8 cellular contexts compared by ENCODE assay signal in the genomic region with DNA sequence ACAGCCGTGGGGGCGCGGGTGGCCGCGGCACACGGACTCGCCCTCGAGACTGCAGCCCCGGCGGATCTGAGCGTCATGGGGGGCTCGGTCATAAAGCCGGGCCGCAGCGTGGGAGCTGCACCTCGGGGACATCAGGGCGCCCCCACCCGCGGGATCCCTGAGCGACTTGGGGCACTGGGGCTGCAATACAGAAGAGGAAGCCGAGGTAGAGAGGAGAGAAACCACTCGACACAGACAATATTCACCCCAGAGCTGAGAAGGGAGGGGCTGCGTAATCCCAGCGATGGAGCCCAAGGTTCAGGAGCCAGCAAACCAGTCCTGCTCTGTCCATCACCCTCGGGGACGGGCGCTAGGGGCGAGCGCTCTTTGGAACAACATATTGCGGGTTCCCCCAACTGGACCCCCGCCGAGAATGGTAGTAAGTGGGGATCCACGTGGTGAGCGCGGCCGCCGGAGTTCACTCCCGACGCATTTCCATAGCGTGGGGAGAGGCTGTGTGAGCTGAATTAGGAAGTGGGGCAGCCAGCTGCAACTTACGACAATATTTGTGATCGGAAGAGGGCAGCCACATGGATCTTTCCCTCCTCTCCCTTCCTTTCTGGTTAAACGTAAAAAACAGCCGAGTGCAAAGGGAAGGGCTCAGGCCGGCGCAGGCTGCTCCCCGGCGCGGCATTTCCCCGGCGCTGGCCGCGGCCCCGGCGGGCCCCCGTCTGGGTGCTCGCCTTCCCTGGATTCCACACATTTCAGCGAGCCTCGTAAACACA. TPM values are rescaled to one million over a fixed set of nuclear protein-coding genes. Genes with fewer than 3 reads are reported as not detected.
DNase-seq lines count a peak whose midpoint lies in the region; ATAC-seq and TF ChIP-seq lines count a peak whose summit lies in the region.

No MANE protein-coding gene starts in this region.

- TF ChIP-seq CTCF in Peyer's patch (IDR thresholded peaks at IDR 0.05), result no peak
- no peak for TF ChIP-seq CTCF in astrocyte of the cerebellum (IDR thresholded peaks at IDR 0.05; ENCODE audit: low read depth, low read length, missing control alignments)
- TF ChIP-seq CTCF in sigmoid colon (IDR thresholded peaks at IDR 0.05), result no peak

- in situ Hi-C loops in astrocyte of the cerebellum (cut with HindIII; ENCODE audit: low sequenced_read_pairs), result no loop called here

- no CpG with 5 or more reads among the region's 59 CpGs for WGBS in iPS DF 6.9 (ENCODE audit: insufficient coverage, insufficient read length)
- WGBS in sigmoid colon, 2 donors, result 0 to 1% methylated on average over 59 of the region's 59 CpGs

- H3K27me3 ChIP-seq in Peyer's patch, result no peaks in the 10 kb centered on the region
- no peaks in the 10 kb centered on the region for H3K27me3 ChIP-seq in iPS DF 6.9 (ENCODE audit: control insufficient read depth, insufficient read depth, low read length)
- H3K27me3 ChIP-seq in sigmoid colon, result no peaks in the 10 kb centered on the region

- intact Hi-C loops in sigmoid colon (cut with DNase I), result loop anchor here (2.0 to 5.0 kb wide), 2 partner anchors 48 to 710 kb away; no protein-coding TSS in a partner anchor

- H3K27ac ChIP-seq in Peyer's patch, result peak overlapping the region; percentile 75 to 87 (median 77)
- no peak overlapping the region for H3K27ac ChIP-seq in iPS DF 6.9 (ENCODE audit: low read length)
- H3K27ac ChIP-seq in sigmoid colon, result peak overlapping the region; percentile 88 to 96 (median 93)

- peaks cover 0 to 10% (median 0%) of the 10 kb centered on the region in 4 donors for H3K9me3 ChIP-seq in Peyer's patch
- no peaks in the 10 kb centered on the region for H3K9me3 ChIP-seq in iPS DF 6.9 (ENCODE audit: control insufficient read depth, insufficient read depth, low read length)
- no peaks in the 10 kb centered on the region for H3K9me3 ChIP-seq in sigmoid colon

- H3K36me3 ChIP-seq in Peyer's patch, result no peaks in the 10 kb centered on the region
- H3K36me3 ChIP-seq in iPS DF 6.9 (ENCODE audit: control insufficient read depth, insufficient read depth, low read length), result no peaks in the 10 kb centered on the region
- no peaks in the 10 kb centered on the region for H3K36me3 ChIP-seq in sigmoid colon

- ATAC-seq in HG03280 (IDR thresholded peaks at IDR 0.05; ENCODE audit: unreplicated experiment), result peak; percentile 2

- H3K4me3 ChIP-seq in Peyer's patch (peak overlapping the region; percentile 49 to 83 (median 68)), astrocyte of the cerebellum (ENCODE audit: low read depth, low read length) (peak overlapping the region; percentile 78), iPS DF 6.9 (ENCODE audit: low read length) (peak overlapping the region; percentile 40; the same call in 1 of the 2 replicates), sigmoid colon (peak overlapping the region; percentile 58 to 86 (median 76))

- H3K4me1 ChIP-seq in Peyer's patch, result peaks cover 0 to 32% (median 6%) of the 10 kb centered on the region in 4 donors
- no peaks in the 10 kb centered on the region; the same call in 1 of the 2 replicates for H3K4me1 ChIP-seq in iPS DF 6.9 (ENCODE audit: control insufficient read depth, insufficient read depth, low read length)
- peaks cover 0 to 33% (median 21%) of the 10 kb centered on the region in 4 donors for H3K4me1 ChIP-seq in sigmoid colon

- TF ChIP-seq EP300 in sigmoid colon (IDR thresholded peaks at IDR 0.05), result no peak

- TF ChIP-seq POLR2A in Peyer's patch (IDR thresholded peaks at IDR 0.05), result peak in 1 of 2 donors; percentile 18
- TF ChIP-seq POLR2A in sigmoid colon (IDR thresholded peaks at IDR 0.05), result peak; percentile 39 to 52

- peak; percentile 37 to 52 for DNase-seq in NCI-H2081 (lab: John Stamatoyannopoulos, UW)
- no peak for DNase-seq in NCI-H2081 treated with DMSO at 0.1 percent for 48 hours (lab: John Stamatoyannopoulos, UW)
- peak; percentile 26 to 71 (median 67) for DNase-seq in Peyer's patch
- DNase-seq in astrocyte of the cerebellum (ENCODE audit: low read depth), result no peak
- no peak for DNase-seq in iPS DF 6.9 (ENCODE audit: low read depth, low spot score)
- DNase-seq in sigmoid colon, result peak; percentile 77
- no peak for DNase-seq in ureter (ENCODE audit: low spot score)

RNA-seq across cellular contexts. Expression of gene PTCH1, which starts 9.9 kb away (rescaled TPM):
- total RNA-seq in Peyer's patch, result 10 to 100 TPM; 16.5 to 71.0 (median 24.0) TPM
- total RNA-seq in sigmoid colon, result 10 to 100 TPM in 1 of 4 donors, 1 to 10 TPM in 3; 7.1 to 10.7 (median 8.7) TPM
- 1 to 10 TPM; 2.3 to 7.2 (median 7.0) TPM for polyA plus RNA-seq in sigmoid colon
- 81.0 TPM for total RNA-seq in ureter

Comparison
In these comparisons a context has a peak if more than half of its experiments do, and no peak if none do; other contexts are left out.
1. DNase-seq: peak in NCI-H2081 (2 of 2), Peyer's patch (3 of 3) and sigmoid colon (single experiment); none in NCI-H2081 treated with DMSO at 0.1 percent for 48 hours (single experiment), astrocyte of the cerebellum (single experiment), iPS DF 6.9 (single experiment) and ureter (single experiment).
2. Peak in every context shown above with its lines, with median percentiles within 50 percentile points of each other: H3K4me3 ChIP-seq.